ENCODE assay signal across 17 cellular contexts in genomic region chr5:148416921-148417320, GRCh38. TPM values are rescaled to one million over a fixed set of nuclear protein-coding genes. Genes with fewer than 3 reads are reported as not detected.
DNase-seq lines count a peak whose midpoint lies in the region; ATAC-seq and TF ChIP-seq lines count a peak whose summit lies in the region.
"Had no signal": no experiment of that assay in that cellular context is flagged by ENCODE, and none has a peak within 500 bp of the region (broad histone marks: within the 10 kb centered on the region; RNA-seq: fewer than 3 reads in every experiment).

No MANE protein-coding gene starts in this region.

- H3K27ac Mint-ChIP-seq in activated T-cell treated with anti-CD3 and anti-CD28 coated beads, Interleukin-2, amount 50 U/mL, for 72 hours = peak overlapping the region; percentile 30
- peak overlapping the region; percentile 62 for H3K27ac Mint-ChIP-seq in stimulated activated effector memory CD8-positive, alpha-beta T cell treated with anti-CD3 and anti-CD28 coated beads, Interleukin-12 subunit alpha, Interleukin-12 subunit beta, amount 100 ng/mL, for 72 hours
- H3K27ac Mint-ChIP-seq: activated CD4-positive, alpha-beta memory T cell treated with anti-CD3 and anti-CD28 coated beads, Interleukin-2, amount 10 ng/mL, durations not matched to agents 7 days and 5 days had no signal

- DNase-seq in activated T-cell treated with anti-CD3 and anti-CD28 coated beads, Interleukin-2, amount 50 U/mL, for 72 hours = no peak
- no peak for DNase-seq in activated T-cell treated with anti-CD3 and anti-CD28 coated beads, Interleukin-2, amount 50 U/mL, for 4 hours
- DNase-seq in cardiac fibroblast (ENCODE audit: low read depth in 2 of 2) (peak; percentile 67 to 94), left ventricle myocardium superior (no peak)
- no peak for DNase-seq in stimulated activated effector memory CD8-positive, alpha-beta T cell treated with anti-CD3 and anti-CD28 coated beads, Interleukin-12 subunit alpha, Interleukin-12 subunit beta, amount 100 ng/mL, for 72 hours (ENCODE audit: low spot score in 2 of 2)
- DNase-seq: activated CD4-positive, alpha-beta memory T cell treated with anti-CD3 and anti-CD28 coated beads, Interleukin-2, amount 10 ng/mL, durations not matched to agents 7 days and 5 days; activated gamma-delta T cell; Caco-2; central memory CD4-positive, alpha-beta T cell; NCI-H1694 treated with DMSO at 0.1 percent for 48 hours; SHP77 treated with DMSO at 0.1 percent for 48 hours had no signal

- peaks cover 18 to 35% of the 10 kb centered on the region in 2 donors for H3K36me3 Mint-ChIP-seq in activated T-cell treated with anti-CD3 and anti-CD28 coated beads, Interleukin-2, amount 50 U/mL, for 72 hours (ENCODE audit: insufficient read depth in 2 of 2)
- H3K36me3 Mint-ChIP-seq in activated T-cell treated with anti-CD3 and anti-CD28 coated beads, Interleukin-2, amount 50 U/mL, for 4 hours (ENCODE audit: insufficient read depth) = peaks cover 62% of the 10 kb centered on the region
- peaks cover 100% of the 10 kb centered on the region for H3K36me3 Mint-ChIP-seq in stimulated activated effector memory CD8-positive, alpha-beta T cell treated with anti-CD3 and anti-CD28 coated beads, Interleukin-12 subunit alpha, Interleukin-12 subunit beta, amount 100 ng/mL, for 72 hours

- H3K9me3 Mint-ChIP-seq in activated T-cell treated with anti-CD3 and anti-CD28 coated beads, Interleukin-2, amount 50 U/mL, for 72 hours = no peaks in the 10 kb centered on the region
- H3K9me3 Mint-ChIP-seq in activated T-cell treated with anti-CD3 and anti-CD28 coated beads, Interleukin-2, amount 50 U/mL, for 4 hours = no peaks in the 10 kb centered on the region
- no peaks in the 10 kb centered on the region for H3K9me3 Mint-ChIP-seq in stimulated activated effector memory CD8-positive, alpha-beta T cell treated with anti-CD3 and anti-CD28 coated beads, Interleukin-12 subunit alpha, Interleukin-12 subunit beta, amount 100 ng/mL, for 72 hours
- H3K9me3 Mint-ChIP-seq: activated CD4-positive, alpha-beta memory T cell treated with anti-CD3 and anti-CD28 coated beads, Interleukin-2, amount 10 ng/mL, durations not matched to agents 7 days and 5 days had no signal

- TF ChIP-seq POLR2A in gastroesophageal sphincter (IDR thresholded peaks at IDR 0.05) = no peak

- H3K4me3 Mint-ChIP-seq in activated T-cell treated with anti-CD3 and anti-CD28 coated beads, Interleukin-2, amount 50 U/mL, for 72 hours = no peak overlapping the region
- no peak overlapping the region for H3K4me3 Mint-ChIP-seq in activated T-cell treated with anti-CD3 and anti-CD28 coated beads, Interleukin-2, amount 50 U/mL, for 4 hours
- H3K4me3 Mint-ChIP-seq in stimulated activated effector memory CD8-positive, alpha-beta T cell treated with anti-CD3 and anti-CD28 coated beads, Interleukin-12 subunit alpha, Interleukin-12 subunit beta, amount 100 ng/mL, for 72 hours = no peak overlapping the region
- H3K4me3 Mint-ChIP-seq: activated CD4-positive, alpha-beta memory T cell treated with anti-CD3 and anti-CD28 coated beads, Interleukin-2, amount 10 ng/mL, durations not matched to agents 7 days and 5 days had no signal

- H3K4me3 ChIP-seq in cardiac fibroblast (replicated peaks in 1 of 2; ENCODE audit: low read depth in 2 of 2, low read length in 2 of 2) = no peak overlapping the region
- no peak overlapping the region for H3K4me3 ChIP-seq in gastroesophageal sphincter

- H3K36me3 ChIP-seq in gastroesophageal sphincter = peaks cover 9 to 92% of the 10 kb centered on the region in 2 donors

- H3K4me1 ChIP-seq in gastroesophageal sphincter = no peaks in the 10 kb centered on the region
- H3K4me1 ChIP-seq: Caco-2 had no signal

- no peaks in the 10 kb centered on the region for H3K27me3 ChIP-seq in gastroesophageal sphincter

- TF ChIP-seq EP300 in gastroesophageal sphincter (IDR thresholded peaks at IDR 0.05) = no peak

- no peak overlapping the region for H3K27ac ChIP-seq in gastroesophageal sphincter
- H3K27ac ChIP-seq: 22Rv1, HL-60, KMS-11 had no signal

- H3K9me3 ChIP-seq in gastroesophageal sphincter = no peaks in the 10 kb centered on the region
- H3K9me3 ChIP-seq: Caco-2 had no signal

- H3K4me1 Mint-ChIP-seq in activated T-cell treated with anti-CD3 and anti-CD28 coated beads, Interleukin-2, amount 50 U/mL, for 72 hours (ENCODE audit: low read depth) = peaks cover 5% of the 10 kb centered on the region
- peaks cover 4% of the 10 kb centered on the region for H3K4me1 Mint-ChIP-seq in activated T-cell treated with anti-CD3 and anti-CD28 coated beads, Interleukin-2, amount 50 U/mL, for 4 hours (ENCODE audit: low read depth)
- H3K4me1 Mint-ChIP-seq in stimulated activated effector memory CD8-positive, alpha-beta T cell treated with anti-CD3 and anti-CD28 coated beads, Interleukin-12 subunit alpha, Interleukin-12 subunit beta, amount 100 ng/mL, for 72 hours = peaks cover 16% of the 10 kb centered on the region
- H3K4me1 Mint-ChIP-seq: activated CD4-positive, alpha-beta memory T cell treated with anti-CD3 and anti-CD28 coated beads, Interleukin-2, amount 10 ng/mL, durations not matched to agents 7 days and 5 days had no signal

- 83 to 90% methylated on average over 7 of the region's 7 CpGs for WGBS in gastroesophageal sphincter (ENCODE audit: low coverage in 1 of 2), 2 donors

- intact Hi-C loops in left ventricle myocardium superior (cut with micrococcal nuclease) = no loop called here

- ATAC-seq in activated T-cell treated with anti-CD3 and anti-CD28 coated beads, Interleukin-2, amount 50 U/mL, for 72 hours (replicated peaks in 1 of 2) = no peak
- no peak for ATAC-seq in activated T-cell treated with anti-CD3 and anti-CD28 coated beads, Interleukin-2, amount 50 U/mL, for 4 hours
- ATAC-seq in left ventricle myocardium superior = peak; percentile 66
- no peak for ATAC-seq in stimulated activated effector memory CD8-positive, alpha-beta T cell treated with anti-CD3 and anti-CD28 coated beads, Interleukin-12 subunit alpha, Interleukin-12 subunit beta, amount 100 ng/mL, for 72 hours
- no peak for ATAC-seq in gastroesophageal sphincter
- ATAC-seq in GM18861 (IDR thresholded peaks at IDR 0.05; ENCODE audit: unreplicated experiment) = no peak
- no peak for ATAC-seq in HG02610 (IDR thresholded peaks at IDR 0.05; ENCODE audit: unreplicated experiment)

- TF ChIP-seq CTCF in cardiac fibroblast (IDR thresholded peaks at IDR 0.05; ENCODE audit: low read depth, low read length) = no peak
- TF ChIP-seq CTCF in gastroesophageal sphincter (IDR thresholded peaks at IDR 0.05) = no peak

- no peaks in the 10 kb centered on the region for H3K27me3 Mint-ChIP-seq in activated T-cell treated with anti-CD3 and anti-CD28 coated beads, Interleukin-2, amount 50 U/mL, for 72 hours (ENCODE audit: low read depth)
- H3K27me3 Mint-ChIP-seq in activated T-cell treated with anti-CD3 and anti-CD28 coated beads, Interleukin-2, amount 50 U/mL, for 4 hours (ENCODE audit: low read depth) = no peaks in the 10 kb centered on the region
- H3K27me3 Mint-ChIP-seq: activated CD4-positive, alpha-beta memory T cell treated with anti-CD3 and anti-CD28 coated beads, Interleukin-2, amount 10 ng/mL, durations not matched to agents 7 days and 5 days had no signal

RNA-seq across cellular contexts. Expression of gene FBXO38, which starts 33.2 kb away (rescaled TPM):
- total RNA-seq in activated T-cell treated with anti-CD3 and anti-CD28 coated beads, Interleukin-2, amount 50 U/mL, for 72 hours = 10 to 100 TPM; 62.8 to 68.5 TPM
- 10 to 100 TPM; 29.8 to 31.5 (median 30.5) TPM for total RNA-seq in activated T-cell treated with anti-CD3 and anti-CD28 coated beads, Interleukin-2, amount 50 U/mL, for 4 hours
- total RNA-seq in left ventricle myocardium superior (41.2 TPM), gastroesophageal sphincter (10 to 100 TPM; 29.6 to 80.2 (median 40.7) TPM)

Comparison
In these comparisons a context has a peak if more than half of its experiments do, and no peak if none do; other contexts are left out.
1. DNase-seq: peak in cardiac fibroblast (2 of 2); none in activated T-cell treated with anti-CD3 and anti-CD28 coated beads, Interleukin-2, amount 50 U/mL, for 72 hours (0 of 2), activated T-cell treated with anti-CD3 and anti-CD28 coated beads, Interleukin-2, amount 50 U/mL, for 4 hours (single experiment), left ventricle myocardium superior (single experiment) and stimulated activated effector memory CD8-positive, alpha-beta T cell treated with anti-CD3 and anti-CD28 coated beads, Interleukin-12 subunit alpha, Interleukin-12 subunit beta, amount 100 ng/mL, for 72 hours (0 of 2).